ENCODE assay signal across 12 cellular contexts in genomic region chr5:72179816-72180440, GRCh38.
DNase-seq lines count a peak whose midpoint lies in the region; ATAC-seq, FAIRE-seq and TF ChIP-seq lines count a peak whose summit lies in the region.
"Had no signal": no experiment of that assay in that cellular context is flagged by ENCODE, and none has a peak within 500 bp of the region (broad histone marks: within the 10 kb centered on the region; RNA-seq: fewer than 3 reads in every experiment).

No MANE protein-coding gene starts in this region.

- H3K23ac ChIP-seq in mesenchymal stem cell (ENCODE audit: low read length in 2 of 2): no peak overlapping the region

- H3K36me3 ChIP-seq in HUES64 (ENCODE audit: insufficient read depth, low read length) (peaks cover 30% of the 10 kb centered on the region), mesenchymal stem cell (ENCODE audit: control insufficient read depth in 1 of 2, insufficient read depth in 2 of 2, low read depth in 1 of 2, low read length in 2 of 2) (peaks cover 29 to 56% of the 10 kb centered on the region in 2 experiments), suprapubic skin (peaks cover 8% of the 10 kb centered on the region)

- no peak overlapping the region for H3K9ac ChIP-seq in HUES64 (ENCODE audit: low read depth, low read length)
- H3K9ac ChIP-seq in mesenchymal stem cell (ENCODE audit: low read length): peak overlapping the region; percentile 82

- H2BK15ac ChIP-seq in mesenchymal stem cell (ENCODE audit: low read depth, poor library complexity, severe bottlenecking): no peak overlapping the region

- peaks cover 43% of the 10 kb centered on the region for H3K79me1 ChIP-seq in mesenchymal stem cell (replicated peaks; ENCODE audit: low read length, poor library complexity, severe bottlenecking)

- 94% methylated on average over 11 of the region's 11 CpGs for WGBS in HUES64
- 98% methylated on average over 11 of the region's 11 CpGs for WGBS in mesenchymal stem cell
- 50% methylated on average over 11 of the region's 11 CpGs for WGBS in suprapubic skin

- no peak for TF ChIP-seq EP300 in suprapubic skin (IDR thresholded peaks at IDR 0.05)

- H3K4ac ChIP-seq in mesenchymal stem cell (ENCODE audit: low read depth in 1 of 2, low read length in 2 of 2): peak overlapping the region in 1 of 2 experiments; percentile 24

- H3K4me2 ChIP-seq in mesenchymal stem cell (ENCODE audit: low read length, poor library complexity, severe bottlenecking): peak overlapping the region; percentile 45

- no peak overlapping the region for H2BK120ac ChIP-seq in mesenchymal stem cell (ENCODE audit: low read depth, low read length)

- DNase-seq in cerebellar cortex (ENCODE audit: low spot score) (peak; percentile 86), mesenchymal stem cell (no peak), suprapubic skin (ENCODE audit: low spot score in 2 of 2) (no peak), SKM-1 treated with dmso at 0.1 percent for 144 hours (lab: John Stamatoyannopoulos, UW; ENCODE audit: unreplicated experiment) (no peak), D721Med (ENCODE audit: insufficient read length, low spot score) (no peak)
- DNase-seq: activated CD4-positive, CD25-positive, alpha-beta regulatory T cell treated with anti-CD3 and anti-CD28 coated beads, Interleukin-2, amount 50 U/mL, for 72 hours; activated gamma-delta T cell treated with Interleukin-2 at 50 U/mL for 16 hours; stimulated activated CD4-positive, alpha-beta T cell treated with anti-CD3 and anti-CD28 coated beads, Interleukin-2, amount 100 ng/mL, for 24 hours; trophoblast cell had no signal

- FAIRE-seq in D721Med (lab: Jason Lieb, UNC): no peak

- no peak overlapping the region for H2BK5ac ChIP-seq in mesenchymal stem cell (ENCODE audit: low read depth, low read length, poor library complexity, severe bottlenecking)

- H3K9me3 ChIP-seq in HUES64 (ENCODE audit: insufficient read depth, low read depth, low read length): no peaks in the 10 kb centered on the region
- H3K9me3 ChIP-seq in mesenchymal stem cell (ENCODE audit: control insufficient read depth, low read length): no peaks in the 10 kb centered on the region
- H3K9me3 ChIP-seq in suprapubic skin: no peaks in the 10 kb centered on the region

- TF ChIP-seq POLR2A in suprapubic skin (IDR thresholded peaks at IDR 0.05): no peak

- peak overlapping the region; percentile 36 for H4K91ac ChIP-seq in mesenchymal stem cell (ENCODE audit: low read length)

- peak overlapping the region; percentile 85 for H3K27ac ChIP-seq in HUES64 (ENCODE audit: low read depth, low read length)
- peak overlapping the region; percentile 64 for H3K27ac ChIP-seq in mesenchymal stem cell (ENCODE audit: low read length, poor library complexity, severe bottlenecking)
- H3K27ac ChIP-seq in suprapubic skin: peak overlapping the region; percentile 71

- H2BK12ac ChIP-seq in mesenchymal stem cell (ENCODE audit: low read length in 2 of 2): peak overlapping the region in 1 of 2 experiments; percentile 48

- peak overlapping the region in 1 of 2 experiments; percentile 66 for H3K18ac ChIP-seq in mesenchymal stem cell (ENCODE audit: low read depth in 1 of 2, low read length in 2 of 2)

- H4K8ac ChIP-seq in mesenchymal stem cell (ENCODE audit: low read length): no peak overlapping the region

- no peak for TF ChIP-seq CTCF in suprapubic skin (IDR thresholded peaks at IDR 0.05)
- TF ChIP-seq CTCF in D721Med (IDR thresholded peaks at IDR 0.05; ENCODE audit: insufficient read depth, missing control alignments): no peak

- peak overlapping the region; percentile 23 for H2AK5ac ChIP-seq in mesenchymal stem cell (ENCODE audit: low read length, severe bottlenecking)

- H3K4me1 ChIP-seq in HUES64 (ENCODE audit: insufficient read depth, low read length) (peaks cover 32% of the 10 kb centered on the region), mesenchymal stem cell (ENCODE audit: control insufficient read depth, insufficient read depth, low read depth, low read length) (peaks cover 19% of the 10 kb centered on the region), suprapubic skin (peaks cover 17% of the 10 kb centered on the region)

- no peak overlapping the region for H2AFZ ChIP-seq in mesenchymal stem cell (ENCODE audit: low read depth, low read length)

- no peaks in the 10 kb centered on the region for H3K27me3 ChIP-seq in HUES64 (ENCODE audit: insufficient read depth, low read length)
- no peaks in the 10 kb centered on the region for H3K27me3 ChIP-seq in mesenchymal stem cell (ENCODE audit: control insufficient read depth in 1 of 2, insufficient read depth in 1 of 2, low read length in 2 of 2)
- no peaks in the 10 kb centered on the region for H3K27me3 ChIP-seq in suprapubic skin

- no peak overlapping the region for H3K14ac ChIP-seq in mesenchymal stem cell (ENCODE audit: low read length in 2 of 2)

- ATAC-seq in GM21423 (IDR thresholded peaks at IDR 0.05; ENCODE audit: unreplicated experiment) (no peak), GM18858 (IDR thresholded peaks at IDR 0.05; ENCODE audit: unreplicated experiment) (no peak)

- H3K4me3 ChIP-seq in HUES64 (ENCODE audit: low read length): no peak overlapping the region
- H3K4me3 ChIP-seq in mesenchymal stem cell (ENCODE audit: insufficient read depth in 1 of 2, low read depth in 1 of 2, low read length in 2 of 2): peak overlapping the region in 1 of 2 experiments; percentile 68
- peak overlapping the region; percentile 29 for H3K4me3 ChIP-seq in suprapubic skin
